Comparison of ENCODE assay signal across 19 cellular contexts in genomic region chr15:70047386-70048195, GRCh38. TPM values are rescaled to one million over a fixed set of nuclear protein-coding genes. Genes with fewer than 3 reads are reported as not detected.
A peak's percentile ranks its signal among the peaks of the same experiment; 100 is the strongest.
DNase-seq lines count a peak whose midpoint lies in the region; ATAC-seq, FAIRE-seq and TF ChIP-seq lines count a peak whose summit lies in the region.
"Had no signal": no experiment of that assay in that cellular context is flagged by ENCODE, and none has a peak within 500 bp of the region (broad histone marks: within the 10 kb centered on the region; RNA-seq: fewer than 3 reads in every experiment).

No MANE protein-coding gene starts in this region.

- H3K27me3 Mint-ChIP-seq in GM23338 (ENCODE audit: insufficient read depth, low read depth, poor library complexity) (peaks cover 7% of the 10 kb centered on the region), neural progenitor cell (ENCODE audit: insufficient read depth, low read depth) (peaks cover 6% of the 10 kb centered on the region)
- H3K27me3 Mint-ChIP-seq in activated CD8-positive, alpha-beta T cell treated with anti-CD3 and anti-CD28 coated beads, Interleukin-2, amount 10 ng/mL, durations not matched to agents 7 days and 5 days (ENCODE audit: low read depth) = no peaks in the 10 kb centered on the region
- H3K27me3 Mint-ChIP-seq: activated CD4-positive, alpha-beta memory T cell treated with anti-CD3 and anti-CD28 coated beads for 36 hours had no signal

- H3K27ac ChIP-seq in GM23338 (ENCODE audit: low read depth) = no peak overlapping the region
- no peak overlapping the region for H3K27ac ChIP-seq in neural progenitor cell
- H3K27ac ChIP-seq: gastrocnemius medialis, thoracic aorta had no signal

- H3K36me3 ChIP-seq in GM23338 (ENCODE audit: insufficient read depth) = 0 out of 2 replicates have a peak, but pooled peaks cover 4% of the 10 kb centered on the region
- H3K36me3 ChIP-seq in neural progenitor cell = no peaks in the 10 kb centered on the region

- no peak for TF ChIP-seq CTCF in AG10803 (conservative IDR thresholded peaks at IDR 0.05; ENCODE audit: low read length)
- no peak for TF ChIP-seq CTCF in GM23338 (conservative IDR thresholded peaks at IDR 0.05; ENCODE audit: low read depth in 2 of 2)
- no peak for TF ChIP-seq CTCF in neural progenitor cell (IDR thresholded peaks at IDR 0.05)

- H3K9me3 ChIP-seq in neural progenitor cell (ENCODE audit: low read depth) = no peaks in the 10 kb centered on the region
- H3K9me3 ChIP-seq: gastrocnemius medialis, thoracic aorta had no signal

- H3K4me1 Mint-ChIP-seq in GM23338 (peaks cover 21% of the 10 kb centered on the region), neural progenitor cell (peaks cover 24% of the 10 kb centered on the region)
- H3K4me1 Mint-ChIP-seq in activated CD8-positive, alpha-beta T cell treated with anti-CD3 and anti-CD28 coated beads, Interleukin-2, amount 10 ng/mL, durations not matched to agents 7 days and 5 days (ENCODE audit: low read depth) = no peaks in the 10 kb centered on the region

- H2AFZ ChIP-seq in GM23338 (no peak overlapping the region), neural progenitor cell (replicated peaks) (no peak overlapping the region)

- H3F3A ChIP-seq in GM23338 (replicated peaks; ENCODE audit: low read depth) (no peaks in the 10 kb centered on the region), neural progenitor cell (ENCODE audit: low read depth) (no peaks in the 10 kb centered on the region)

- peaks cover 10% of the 10 kb centered on the region for H4K20me1 ChIP-seq in GM23338 (replicated peaks; ENCODE audit: insufficient read depth)
- H4K20me1 ChIP-seq in neural progenitor cell (ENCODE audit: low read depth) = peaks cover 30% of the 10 kb centered on the region

- H3K4me2 ChIP-seq in GM23338 = no peak overlapping the region
- no peak overlapping the region for H3K4me2 ChIP-seq in neural progenitor cell

- H3K9me3 Mint-ChIP-seq in GM23338 = no peaks in the 10 kb centered on the region; the same call in 2 of the 3 replicates
- H3K9me3 Mint-ChIP-seq in neural progenitor cell = no peaks in the 10 kb centered on the region
- H3K9me3 Mint-ChIP-seq in activated CD8-positive, alpha-beta T cell treated with anti-CD3 and anti-CD28 coated beads, Interleukin-2, amount 10 ng/mL, durations not matched to agents 7 days and 5 days (ENCODE audit: insufficient read depth) = no peaks in the 10 kb centered on the region
- H3K9me3 Mint-ChIP-seq: activated CD4-positive, alpha-beta memory T cell treated with anti-CD3 and anti-CD28 coated beads for 36 hours; endodermal cell; nephron progenitor cell had no signal

- no peak for FAIRE-seq in H54 (lab: Jason Lieb, UNC)
- FAIRE-seq: TTC549 had no signal

- no peak overlapping the region for H3K4me3 Mint-ChIP-seq in GM23338
- no peak overlapping the region for H3K4me3 Mint-ChIP-seq in neural progenitor cell
- no peak overlapping the region for H3K4me3 Mint-ChIP-seq in activated CD8-positive, alpha-beta T cell treated with anti-CD3 and anti-CD28 coated beads, Interleukin-2, amount 10 ng/mL, durations not matched to agents 7 days and 5 days
- H3K4me3 Mint-ChIP-seq: activated CD4-positive, alpha-beta memory T cell treated with anti-CD3 and anti-CD28 coated beads for 36 hours; endodermal cell; nephron progenitor cell had no signal

- POLR2A ChIA-PET in activated CD8-positive, alpha-beta T cell treated with anti-CD3 and anti-CD28 coated beads, Interleukin-2, amount 10 ng/mL, durations not matched to agents 7 days and 5 days (lab: Charles Lee) = interaction anchor here (0.7 to 0.8 kb wide), 2 partner anchors 18 to 298 kb away, joined by 3 to 4 read pairs; no protein-coding TSS in a partner anchor

- 0 out of 2 replicates have a peak, but pooled peaks cover 4% of the 10 kb centered on the region for H3K9me2 ChIP-seq in GM23338 (ENCODE audit: insufficient read depth)

- H3K79me2 ChIP-seq in GM23338 (replicated peaks; ENCODE audit: insufficient read depth) (no peaks in the 10 kb centered on the region), neural progenitor cell (ENCODE audit: low read depth) (no peaks in the 10 kb centered on the region)

- H3K4me3 ChIP-seq in AG10803 (ENCODE audit: low read length) = no peak overlapping the region
- H3K4me3 ChIP-seq in GM23338 = no peak overlapping the region
- H3K4me3 ChIP-seq in neural progenitor cell = no peak overlapping the region
- H3K4me3 ChIP-seq: gastrocnemius medialis, lung, thoracic aorta had no signal

- no peak for TF ChIP-seq POLR2A in H54 (IDR thresholded peaks at IDR 0.05; ENCODE audit: low read depth, low read length)

- H3K9ac ChIP-seq in neural progenitor cell = no peak overlapping the region

- no peaks in the 10 kb centered on the region for H3K27me3 ChIP-seq in GM23338 (ENCODE audit: insufficient read depth)
- no peaks in the 10 kb centered on the region for H3K27me3 ChIP-seq in neural progenitor cell
- H3K27me3 ChIP-seq: gastrocnemius medialis had no signal

- H3K4me1 ChIP-seq in GM23338 (ENCODE audit: insufficient read depth) = peaks cover 14% of the 10 kb centered on the region
- H3K4me1 ChIP-seq in neural progenitor cell = peaks cover 16% of the 10 kb centered on the region

- peak; percentile 69 for DNase-seq in AG10803 (ENCODE audit: low read depth)
- no peak for DNase-seq in GM23338 (ENCODE audit: low spot score)
- peak; percentile 12 for DNase-seq in fibroblast of peridontal ligament (ENCODE audit: extremely low read depth)
- DNase-seq in neural progenitor cell (ENCODE audit: low spot score) = no peak
- DNase-seq in H54 (ENCODE audit: insufficient read length, low spot score) = no peak
- no peak for DNase-seq in activated CD4-positive, alpha-beta T cell treated with anti-CD3 and anti-CD28 coated beads, Interleukin-2, amount 50 U/mL, for 1 hour
- DNase-seq in activated CD8-positive, alpha-beta T cell treated with anti-CD3 and anti-CD28 coated beads, Interleukin-2, amount 10 ng/mL, durations not matched to agents 7 days and 5 days = no peak
- no peak for DNase-seq in activated CD4-positive, CD25-positive, alpha-beta regulatory T cell treated with anti-CD3 and anti-CD28 coated beads, Interleukin-2, amount 50 U/mL, for 72 hours
- DNase-seq: activated CD4-positive, alpha-beta memory T cell treated with anti-CD3 and anti-CD28 coated beads for 36 hours; DMS53; endodermal cell; gastrocnemius medialis; NCI-H2081; NCI-H526 treated with DMSO at 0.1 percent for 48 hours; nephron progenitor cell; stimulated activated CD4-positive, alpha-beta T cell treated with anti-CD3 and anti-CD28 coated beads, Interleukin-4, amount 100 ng/mL, for 1 hour had no signal

- peak; percentile 57 for ATAC-seq in GM23338
- no peak for ATAC-seq in activated CD8-positive, alpha-beta T cell treated with anti-CD3 and anti-CD28 coated beads, Interleukin-2, amount 10 ng/mL, durations not matched to agents 7 days and 5 days
- ATAC-seq: gastrocnemius medialis had no signal

- CTCF ChIA-PET in activated CD8-positive, alpha-beta T cell treated with anti-CD3 and anti-CD28 coated beads, Interleukin-2, amount 10 ng/mL, durations not matched to agents 7 days and 5 days (lab: Charles Lee) = interaction anchor here (0.8 to 0.9 kb wide), 2 partner anchors 319 to 585 kb away, joined by 3 to 4 read pairs; no protein-coding TSS in a partner anchor

- H3K36me3 Mint-ChIP-seq in GM23338 (ENCODE audit: low read depth) (peaks cover 34% of the 10 kb centered on the region), neural progenitor cell (peaks cover 14% of the 10 kb centered on the region)
- H3K36me3 Mint-ChIP-seq in activated CD8-positive, alpha-beta T cell treated with anti-CD3 and anti-CD28 coated beads, Interleukin-2, amount 10 ng/mL, durations not matched to agents 7 days and 5 days (ENCODE audit: low read depth) = peaks cover 41% of the 10 kb centered on the region

- peak overlapping the region; percentile 31 for H3K27ac Mint-ChIP-seq in GM23338
- H3K27ac Mint-ChIP-seq in neural progenitor cell = peak overlapping the region; percentile 52
- H3K27ac Mint-ChIP-seq in activated CD8-positive, alpha-beta T cell treated with anti-CD3 and anti-CD28 coated beads, Interleukin-2, amount 10 ng/mL, durations not matched to agents 7 days and 5 days = no peak overlapping the region
- H3K27ac Mint-ChIP-seq: activated CD4-positive, alpha-beta memory T cell treated with anti-CD3 and anti-CD28 coated beads for 36 hours; endodermal cell; nephron progenitor cell had no signal

TF ChIP-seq in GM23338, 12 proteins besides CTCF, POLR2A, EP300 and RAD21 (continues in another document):
- no peak for TF ChIP-seq NANOG (IDR thresholded peaks at IDR 0.05; ENCODE audit: borderline replicate concordance)
- TF ChIP-seq CREB1 (CRISPR knock-in tag; IDR thresholded peaks at IDR 0.05; ENCODE audit: low read depth) = no peak
- TF ChIP-seq JUNB (IDR thresholded peaks at IDR 0.05; ENCODE audit: unreplicated experiment) = no peak
- TF ChIP-seq ETS1 (IDR thresholded peaks at IDR 0.05) = no peak

RNA-seq across cellular contexts. Expression of gene TLE3, which starts 50.1 kb away (rescaled TPM):
- total RNA-seq in GM23338 (2014; rRNA removed; shearing (Covaris generic)) = 55.7 and 79.5 TPM in 2 replicates
- polyA plus RNA-seq in GM23338 (2016; fragmentation: Nextera tagmentation; extraction: Ambion mirVana) = 9.2 and 10.4 TPM in 2 replicates
- total RNA-seq in neural progenitor cell (ENCODE audit: low replicate concordance) = 22.1 and 78.5 TPM in 2 replicates
- total RNA-seq in activated CD8-positive, alpha-beta T cell treated with anti-CD3 and anti-CD28 coated beads, Interleukin-2, amount 10 ng/mL, durations not matched to agents 7 days and 5 days = 10 to 100 TPM; 64.0 to 71.1 TPM

Comparison
In these comparisons a context has a peak if more than half of its experiments do, and no peak if none do; other contexts are left out.
1. DNase-seq: peak in AG10803 (single experiment) and fibroblast of peridontal ligament (single experiment); none in GM23338 (single experiment), neural progenitor cell (single experiment), H54 (single experiment), activated CD4-positive, alpha-beta T cell treated with anti-CD3 and anti-CD28 coated beads, Interleukin-2, amount 50 U/mL, for 1 hour (single experiment), activated CD8-positive, alpha-beta T cell treated with anti-CD3 and anti-CD28 coated beads, Interleukin-2, amount 10 ng/mL, durations not matched to agents 7 days and 5 days (single experiment) and activated CD4-positive, CD25-positive, alpha-beta regulatory T cell treated with anti-CD3 and anti-CD28 coated beads, Interleukin-2, amount 50 U/mL, for 72 hours (single experiment).